ENCODE assay signal across 14 cellular contexts in genomic region chr14:91405241-91405721, GRCh38. TPM values are rescaled to one million over a fixed set of nuclear protein-coding genes. Genes with fewer than 3 reads are reported as not detected.
DNase-seq lines count a peak whose midpoint lies in the region; ATAC-seq and TF ChIP-seq lines count a peak whose summit lies in the region.
"Had no signal": no experiment of that assay in that cellular context is flagged by ENCODE, and none has a peak within 500 bp of the region (broad histone marks: within the 10 kb centered on the region; RNA-seq: fewer than 3 reads in every experiment).

No MANE protein-coding gene starts in this region.

- no peaks in the 10 kb centered on the region for H3K27me3 ChIP-seq in CD8-positive, alpha-beta T cell (ENCODE audit: insufficient read depth, low read length)

- POLR2A ChIA-PET in CD8-positive, alpha-beta T cell (lab: Charles Lee), result interaction anchor here (0.7 to 10.3 kb wide), 7 partner anchors 10 to 419 kb away, joined by 3 to 168 read pairs (median 3); partner anchors contain the start of gene CCDC88C
- POLR2A ChIA-PET in activated CD4-positive, alpha-beta T cell treated with anti-CD3 and anti-CD28 coated beads, Interleukin-2, amount 10 ng/mL, durations not matched to agents 7 days and 5 days (lab: Charles Lee), result interaction anchor here (0.5 to 0.6 kb wide), 2 partner anchors 104 to 292 kb away, joined by 3 to 8 read pairs; partner anchors contain the start of gene DGLUCY

- peak overlapping the region; percentile 65 for H3K27ac ChIP-seq in CD8-positive, alpha-beta T cell (ENCODE audit: low read depth, low read length)
- H3K27ac ChIP-seq: psoas muscle, WERI-Rb-1 had no signal

- DNase-seq in CD8-positive, alpha-beta T cell, result peak in 6 of 7 experiments; percentile 52 to 88 (median 76)
- DNase-seq in activated CD4-positive, alpha-beta T cell treated with anti-CD3 and anti-CD28 coated beads, Interleukin-2, amount 10 ng/mL, durations not matched to agents 7 days and 5 days, result peak; percentile 55
- peak; percentile 58 for DNase-seq in stimulated activated CD4-positive, alpha-beta T cell treated with anti-CD3 and anti-CD28 coated beads, Interleukin-2, amount 100 ng/mL, for 48 hours
- DNase-seq in retina, result no peak
- DNase-seq in NCI-H1105 treated with DMSO at 0.1 percent for 48 hours (lab: John Stamatoyannopoulos, UW), result no peak
- DNase-seq in DMS 273 (lab: John Stamatoyannopoulos, UW; ENCODE audit: unreplicated experiment), result no peak
- DNase-seq: AML-193, foreskin melanocyte, NCI-H82, psoas muscle, WERI-Rb-1 had no signal

- intact Hi-C loops in CD8-positive, alpha-beta T cell (cut with DNase I, micrococcal nuclease), result loop anchor here (1.0 to 2.0 kb wide), 6 partner anchors 11 to 82 kb away; no protein-coding TSS in a partner anchor

- no peaks in the 10 kb centered on the region for H3K9me3 ChIP-seq in CD8-positive, alpha-beta T cell (ENCODE audit: low read length)
- H3K9me3 ChIP-seq: psoas muscle had no signal

- H3K27ac Mint-ChIP-seq in CD8-positive, alpha-beta T cell, result peak overlapping the region; percentile 97
- peak overlapping the region; percentile 82 for H3K27ac Mint-ChIP-seq in activated CD4-positive, alpha-beta T cell treated with anti-CD3 and anti-CD28 coated beads, Interleukin-2, amount 10 ng/mL, durations not matched to agents 7 days and 5 days
- H3K27ac Mint-ChIP-seq in activated naive CD4-positive, alpha-beta T cell treated with anti-CD3 and anti-CD28 coated beads, Interleukin-2, amount 50 U/mL, for 24 hours, result peak overlapping the region; percentile 92

- H3K27me3 Mint-ChIP-seq in CD8-positive, alpha-beta T cell (ENCODE audit: low read depth), result no peaks in the 10 kb centered on the region
- H3K27me3 Mint-ChIP-seq in activated CD4-positive, alpha-beta T cell treated with anti-CD3 and anti-CD28 coated beads, Interleukin-2, amount 10 ng/mL, durations not matched to agents 7 days and 5 days, result no peaks in the 10 kb centered on the region
- no peaks in the 10 kb centered on the region for H3K27me3 Mint-ChIP-seq in activated naive CD4-positive, alpha-beta T cell treated with anti-CD3 and anti-CD28 coated beads, Interleukin-2, amount 50 U/mL, for 24 hours

- H3K36me3 ChIP-seq in CD8-positive, alpha-beta T cell (ENCODE audit: insufficient read depth, low read length), result peaks cover 29% of the 10 kb centered on the region

- H3K9me3 Mint-ChIP-seq in CD8-positive, alpha-beta T cell, result no peaks in the 10 kb centered on the region
- no peaks in the 10 kb centered on the region for H3K9me3 Mint-ChIP-seq in activated CD4-positive, alpha-beta T cell treated with anti-CD3 and anti-CD28 coated beads, Interleukin-2, amount 10 ng/mL, durations not matched to agents 7 days and 5 days
- H3K9me3 Mint-ChIP-seq in activated naive CD4-positive, alpha-beta T cell treated with anti-CD3 and anti-CD28 coated beads, Interleukin-2, amount 50 U/mL, for 24 hours, result no peaks in the 10 kb centered on the region

- H3K4me1 Mint-ChIP-seq in CD8-positive, alpha-beta T cell (ENCODE audit: low read depth), result peaks cover 89% of the 10 kb centered on the region
- peaks cover 89% of the 10 kb centered on the region for H3K4me1 Mint-ChIP-seq in activated CD4-positive, alpha-beta T cell treated with anti-CD3 and anti-CD28 coated beads, Interleukin-2, amount 10 ng/mL, durations not matched to agents 7 days and 5 days
- H3K4me1 Mint-ChIP-seq in activated naive CD4-positive, alpha-beta T cell treated with anti-CD3 and anti-CD28 coated beads, Interleukin-2, amount 50 U/mL, for 24 hours, result peaks cover 91% of the 10 kb centered on the region

- peak overlapping the region; percentile 79 for H3K4me3 Mint-ChIP-seq in CD8-positive, alpha-beta T cell
- peak overlapping the region; percentile 12 for H3K4me3 Mint-ChIP-seq in activated CD4-positive, alpha-beta T cell treated with anti-CD3 and anti-CD28 coated beads, Interleukin-2, amount 10 ng/mL, durations not matched to agents 7 days and 5 days
- H3K4me3 Mint-ChIP-seq in activated naive CD4-positive, alpha-beta T cell treated with anti-CD3 and anti-CD28 coated beads, Interleukin-2, amount 50 U/mL, for 24 hours, result peak overlapping the region; percentile 82

- TF ChIP-seq CTCF in CD8-positive, alpha-beta T cell (IDR thresholded peaks at IDR 0.05), result no peak

- peaks cover 97% of the 10 kb centered on the region for H3K4me1 ChIP-seq in CD8-positive, alpha-beta T cell (ENCODE audit: insufficient read depth, low read length)
- H3K4me1 ChIP-seq: psoas muscle had no signal

- ATAC-seq in CD8-positive, alpha-beta T cell, result peak; percentile 50
- no peak for ATAC-seq in HG03108 (IDR thresholded peaks at IDR 0.05; ENCODE audit: unreplicated experiment)
- ATAC-seq: K562 had no signal

- peak overlapping the region; percentile 21 for H3K4me3 ChIP-seq in CD8-positive, alpha-beta T cell (ENCODE audit: low read depth, low read length)
- H3K4me3 ChIP-seq: K562, psoas muscle had no signal

- peaks cover 60% of the 10 kb centered on the region for H3K36me3 Mint-ChIP-seq in CD8-positive, alpha-beta T cell
- H3K36me3 Mint-ChIP-seq in activated CD4-positive, alpha-beta T cell treated with anti-CD3 and anti-CD28 coated beads, Interleukin-2, amount 10 ng/mL, durations not matched to agents 7 days and 5 days (ENCODE audit: low read depth), result peaks cover 68% of the 10 kb centered on the region
- peaks cover 7% of the 10 kb centered on the region for H3K36me3 Mint-ChIP-seq in activated naive CD4-positive, alpha-beta T cell treated with anti-CD3 and anti-CD28 coated beads, Interleukin-2, amount 50 U/mL, for 24 hours

- CTCF ChIA-PET in CD8-positive, alpha-beta T cell (lab: Charles Lee), result interaction anchor here (1.0 to 3.8 kb wide), 11 partner anchors 9 to 87 kb away, joined by 3 to 32 read pairs (median 5); partner anchors contain the start of gene CCDC88C
- CTCF ChIA-PET in activated CD4-positive, alpha-beta T cell treated with anti-CD3 and anti-CD28 coated beads, Interleukin-2, amount 10 ng/mL, durations not matched to agents 7 days and 5 days (lab: Charles Lee), result interaction anchor here (0.9 to 1.5 kb wide), 5 partner anchors 9 to 74 kb away, joined by 3 to 7 read pairs (median 4); partner anchors contain the start of gene CCDC88C

RNA-seq across cellular contexts. Expression of gene CCDC88C, which starts 12.3 kb away (rescaled TPM):
- total RNA-seq in CD8-positive, alpha-beta T cell, result 100 to 1,000 TPM; 266 to 273 TPM
- total RNA-seq in activated CD4-positive, alpha-beta T cell treated with anti-CD3 and anti-CD28 coated beads, Interleukin-2, amount 10 ng/mL, durations not matched to agents 7 days and 5 days, result 100 to 1,000 TPM; 187 to 193 TPM

Comparison
In these comparisons a context has a peak if more than half of its experiments do, and no peak if none do; other contexts are left out.
1. DNase-seq: peak in CD8-positive, alpha-beta T cell (6 of 7), activated CD4-positive, alpha-beta T cell treated with anti-CD3 and anti-CD28 coated beads, Interleukin-2, amount 10 ng/mL, durations not matched to agents 7 days and 5 days (single experiment) and stimulated activated CD4-positive, alpha-beta T cell treated with anti-CD3 and anti-CD28 coated beads, Interleukin-2, amount 100 ng/mL, for 48 hours (2 of 2); none in retina (single experiment), NCI-H1105 treated with DMSO at 0.1 percent for 48 hours (single experiment) and DMS 273 (single experiment).
2. H3K4me3 Mint-ChIP-seq: peak in every context shown above with its lines; median percentile 82 in activated naive CD4-positive, alpha-beta T cell treated with anti-CD3 and anti-CD28 coated beads, Interleukin-2, amount 50 U/mL, for 24 hours; 79 in CD8-positive, alpha-beta T cell; 12 in activated CD4-positive, alpha-beta T cell treated with anti-CD3 and anti-CD28 coated beads, Interleukin-2, amount 10 ng/mL, durations not matched to agents 7 days and 5 days.
3. Peak in every context shown above with its lines, with median percentiles within 50 percentile points of each other: H3K27ac Mint-ChIP-seq.